22 cellular contexts compared by ENCODE assay signal in the genomic region with DNA sequence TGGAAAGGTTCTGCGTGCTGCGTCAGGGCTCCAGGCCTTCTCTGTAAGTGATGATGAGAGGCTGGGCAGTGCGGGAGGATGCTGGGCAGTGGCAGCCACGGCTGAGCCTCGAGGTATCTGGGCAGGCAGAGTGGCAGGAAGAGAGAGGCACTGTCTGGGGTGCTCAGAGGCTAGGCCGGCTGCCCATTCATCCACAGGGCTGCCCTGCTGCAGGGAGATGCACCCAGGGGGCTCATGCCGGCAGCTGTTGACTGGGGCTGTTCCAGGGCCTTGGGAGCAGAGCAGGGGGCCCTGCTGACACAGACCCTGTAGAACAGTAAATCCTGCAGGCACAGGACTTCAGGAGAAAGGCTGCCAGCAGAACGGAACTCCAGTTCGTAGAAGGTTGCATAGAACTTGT.
"Had no signal": no experiment of that assay in that cellular context is flagged by ENCODE, and none has a peak within 500 bp of the region (broad histone marks: within the 10 kb centered on the region; RNA-seq: fewer than 3 reads in every experiment).

No MANE protein-coding gene starts in this region.

- H3K4me1 Mint-ChIP-seq: naive thymus-derived CD4-positive, alpha-beta T cell; stimulated activated memory B cell treated with anti-CD40 and anti-IgM and Interleukin-4, amounts not matched to agents 10 μg/mL and 1 μg/mL and 100 μg/mL, for 72 hours; stimulated activated naive CD8-positive, alpha-beta T cell treated with anti-CD3 and anti-CD28 coated beads, Interleukin-15, amount 100 ng/mL, for 72 hours had no signal

- H3K27me3 ChIP-seq: heart right ventricle, hepatocyte, ovary, right atrium auricular region, right lobe of liver, testis, thyroid gland, upper lobe of left lung had no signal

- H2AFZ ChIP-seq: hepatocyte had no signal

- H3K79me2 ChIP-seq: hepatocyte had no signal

- H3K9me3 Mint-ChIP-seq: naive thymus-derived CD4-positive, alpha-beta T cell; natural killer cell treated with Interleukin-12 subunit alpha and Interleukin-12 subunit beta and Interleukin-15 and Interleukin-18, amount 100 ng/mL, for 72 hours; stimulated activated memory B cell treated with anti-CD40 and anti-IgM and Interleukin-4, amounts not matched to agents 10 μg/mL and 1 μg/mL and 100 μg/mL, for 72 hours; stimulated activated naive CD8-positive, alpha-beta T cell treated with anti-CD3 and anti-CD28 coated beads, Interleukin-15, amount 100 ng/mL, for 72 hours had no signal

- H3K4me2 ChIP-seq: hepatocyte, smooth muscle cell had no signal

- H3K36me3 Mint-ChIP-seq: naive thymus-derived CD4-positive, alpha-beta T cell; natural killer cell treated with Interleukin-12 subunit alpha and Interleukin-12 subunit beta and Interleukin-15 and Interleukin-18, amount 100 ng/mL, for 72 hours; stimulated activated memory B cell treated with anti-CD40 and anti-IgM and Interleukin-4, amounts not matched to agents 10 μg/mL and 1 μg/mL and 100 μg/mL, for 72 hours had no signal

- H3K36me3 ChIP-seq: heart right ventricle, left ventricle myocardium inferior, ovary, right atrium auricular region, right lobe of liver, thyroid gland, transverse colon, upper lobe of left lung had no signal

- H3K4me1 ChIP-seq: right lobe of liver, testis, thyroid gland, transverse colon, upper lobe of left lung had no signal

- H3K9me3 ChIP-seq: heart right ventricle, left ventricle myocardium inferior, mucosa of descending colon, ovary, right atrium auricular region, right lobe of liver, testis, thyroid gland, transverse colon, upper lobe of left lung had no signal

- H3K27ac Mint-ChIP-seq: naive thymus-derived CD4-positive, alpha-beta T cell; natural killer cell treated with Interleukin-12 subunit alpha and Interleukin-12 subunit beta and Interleukin-15 and Interleukin-18, amount 100 ng/mL, for 72 hours; progenitor cell of endocrine pancreas; stimulated activated memory B cell treated with anti-CD40 and anti-IgM and Interleukin-4, amounts not matched to agents 10 μg/mL and 1 μg/mL and 100 μg/mL, for 72 hours; stimulated activated naive CD8-positive, alpha-beta T cell treated with anti-CD3 and anti-CD28 coated beads, Interleukin-15, amount 100 ng/mL, for 72 hours had no signal

- H3K4me3 ChIP-seq: heart right ventricle, hepatocyte, left ventricle myocardium inferior, lung, mucosa of descending colon, ovary, right atrium auricular region, right lobe of liver, smooth muscle cell, testis, thyroid gland, transverse colon, upper lobe of left lung had no signal

- H3K27me3 Mint-ChIP-seq: stimulated activated naive CD8-positive, alpha-beta T cell treated with anti-CD3 and anti-CD28 coated beads, Interleukin-15, amount 100 ng/mL, for 72 hours had no signal

- H3K27ac ChIP-seq: heart right ventricle, hepatocyte, left ventricle myocardium inferior, ovary, right atrium auricular region, right lobe of liver, testis, thyroid gland, transverse colon, upper lobe of left lung had no signal

- H3K4me3 Mint-ChIP-seq: naive thymus-derived CD4-positive, alpha-beta T cell; natural killer cell treated with Interleukin-12 subunit alpha and Interleukin-12 subunit beta and Interleukin-15 and Interleukin-18, amount 100 ng/mL, for 72 hours; stimulated activated memory B cell treated with anti-CD40 and anti-IgM and Interleukin-4, amounts not matched to agents 10 μg/mL and 1 μg/mL and 100 μg/mL, for 72 hours; stimulated activated naive CD8-positive, alpha-beta T cell treated with anti-CD3 and anti-CD28 coated beads, Interleukin-15, amount 100 ng/mL, for 72 hours had no signal

- ATAC-seq: heart right ventricle; mucosa of descending colon; naive thymus-derived CD4-positive, alpha-beta T cell; right lobe of liver; stimulated activated naive CD8-positive, alpha-beta T cell treated with anti-CD3 and anti-CD28 coated beads, Interleukin-15, amount 100 ng/mL, for 72 hours had no signal

- DNase-seq: heart right ventricle; islet precursor cell; left ventricle myocardium inferior; midbrain; mucosa of descending colon; naive thymus-derived CD4-positive, alpha-beta T cell; ovary; right lobe of liver; stimulated activated CD4-positive, alpha-beta T cell treated with anti-CD3 and anti-CD28 coated beads, Interleukin-4, amount 100 ng/mL, for 24 hours; stimulated activated naive CD4-positive, alpha-beta T cell treated with Interleukin-2 at 50 U/mL for 16 hours; stimulated activated naive CD8-positive, alpha-beta T cell treated with anti-CD3 and anti-CD28 coated beads, Interleukin-15, amount 100 ng/mL, for 72 hours; testis; thyroid gland; transverse colon had no signal
